Comparison of ENCODE assay signal across 13 cellular contexts in genomic region chr11:117074122-117074521, GRCh38. TPM values are rescaled to one million over a fixed set of nuclear protein-coding genes. Genes with fewer than 3 reads are reported as not detected.
A peak's percentile ranks its signal among the peaks of the same experiment; 100 is the strongest.
DNase-seq lines count a peak whose midpoint lies in the region; ATAC-seq and TF ChIP-seq lines count a peak whose summit lies in the region.
"Had no signal": no experiment of that assay in that cellular context is flagged by ENCODE, and none has a peak within 500 bp of the region (broad histone marks: within the 10 kb centered on the region; RNA-seq: fewer than 3 reads in every experiment).

No MANE protein-coding gene starts in this region.

- no peaks in the 10 kb centered on the region for H3K9me3 ChIP-seq in CD8-positive, alpha-beta memory T cell (ENCODE audit: low read length)
- H3K9me3 ChIP-seq: suprapubic skin had no signal

- POLR2A ChIA-PET in CD8-positive, alpha-beta memory T cell (lab: Charles Lee), result no interaction called here
- POLR2A ChIA-PET in naive thymus-derived CD8-positive, alpha-beta T cell (lab: Charles Lee), result interaction anchor here (0.6 kb wide), 1 partner anchor 36 kb away, joined by 3 read pairs; no protein-coding TSS in a partner anchor

- H3K4me3 ChIP-seq in CD8-positive, alpha-beta memory T cell (ENCODE audit: low read length), result no peak overlapping the region
- H3K4me3 ChIP-seq: suprapubic skin had no signal

- H3K36me3 Mint-ChIP-seq in CD8-positive, alpha-beta memory T cell, result peaks cover 0 to 7% (median 4%) of the 10 kb centered on the region in 3 donors
- H3K36me3 Mint-ChIP-seq in activated T-helper 2 cell treated with anti-CD3 and anti-CD28 coated beads, Interferon-gamma antibody, Interleukin-2, Interleukin-4, amounts not matched to agents 10 μg/mL and 5 μg/mL and 100 μg/mL, durations not matched to agents 14 hours and 24 hours and 36 hours (ENCODE audit: low read depth), result peaks cover 4% of the 10 kb centered on the region
- peaks cover 11% of the 10 kb centered on the region for H3K36me3 Mint-ChIP-seq in nephron progenitor cell (ENCODE audit: low read depth)
- peaks cover 0 to 6% (median 0%) of the 10 kb centered on the region in 3 donors for H3K36me3 Mint-ChIP-seq in naive thymus-derived CD8-positive, alpha-beta T cell

- H3K4me1 Mint-ChIP-seq in CD8-positive, alpha-beta memory T cell, result peaks cover 60 to 80% (median 78%) of the 10 kb centered on the region in 3 donors
- peaks cover 51% of the 10 kb centered on the region for H3K4me1 Mint-ChIP-seq in activated T-helper 2 cell treated with anti-CD3 and anti-CD28 coated beads, Interferon-gamma antibody, Interleukin-2, Interleukin-4, amounts not matched to agents 10 μg/mL and 5 μg/mL and 100 μg/mL, durations not matched to agents 14 hours and 24 hours and 36 hours (ENCODE audit: low read depth)
- H3K4me1 Mint-ChIP-seq in nephron progenitor cell, result peaks cover 28% of the 10 kb centered on the region
- H3K4me1 Mint-ChIP-seq in naive thymus-derived CD8-positive, alpha-beta T cell, result peaks cover 22 to 74% (median 63%) of the 10 kb centered on the region in 4 donors

- H3K36me3 ChIP-seq in CD8-positive, alpha-beta memory T cell (ENCODE audit: insufficient read depth, low read length), result no peaks in the 10 kb centered on the region
- H3K36me3 ChIP-seq: suprapubic skin had no signal

- H3K27me3 ChIP-seq in CD8-positive, alpha-beta memory T cell (ENCODE audit: insufficient read depth, low read length, poor library complexity, severe bottlenecking), result no peaks in the 10 kb centered on the region
- H3K27me3 ChIP-seq: suprapubic skin had no signal

- H3K4me1 ChIP-seq in CD8-positive, alpha-beta memory T cell (ENCODE audit: insufficient read depth, low read length), result peaks cover 43% of the 10 kb centered on the region

- peak overlapping the region in 6 of 7 donors; percentile 5 to 53 (median 30) for H3K4me3 Mint-ChIP-seq in CD8-positive, alpha-beta memory T cell
- no peak overlapping the region for H3K4me3 Mint-ChIP-seq in activated T-helper 2 cell treated with anti-CD3 and anti-CD28 coated beads, Interferon-gamma antibody, Interleukin-2, Interleukin-4, amounts not matched to agents 10 μg/mL and 5 μg/mL and 100 μg/mL, durations not matched to agents 14 hours and 24 hours and 36 hours (ENCODE audit: low read depth)
- no peak overlapping the region for H3K4me3 Mint-ChIP-seq in nephron progenitor cell
- H3K4me3 Mint-ChIP-seq in naive thymus-derived CD8-positive, alpha-beta T cell, result no peak overlapping the region

- TF ChIP-seq CTCF in nephron progenitor cell (IDR thresholded peaks at IDR 0.05), result no peak

- intact Hi-C loops in activated T-helper 2 cell treated with anti-CD3 and anti-CD28 coated beads, Interferon-gamma antibody, Interleukin-2, Interleukin-4, amounts not matched to agents 10 μg/mL and 5 μg/mL and 100 μg/mL, durations not matched to agents 14 hours and 24 hours and 36 hours (cut with micrococcal nuclease), result no loop called here

- peaks cover 0 to 3% of the 10 kb centered on the region in 2 donors for H3K27me3 Mint-ChIP-seq in CD8-positive, alpha-beta memory T cell
- H3K27me3 Mint-ChIP-seq in activated T-helper 2 cell treated with anti-CD3 and anti-CD28 coated beads, Interferon-gamma antibody, Interleukin-2, Interleukin-4, amounts not matched to agents 10 μg/mL and 5 μg/mL and 100 μg/mL, durations not matched to agents 14 hours and 24 hours and 36 hours (ENCODE audit: low read depth), result no peaks in the 10 kb centered on the region
- no peaks in the 10 kb centered on the region for H3K27me3 Mint-ChIP-seq in nephron progenitor cell (ENCODE audit: low read depth, poor library complexity)
- H3K27me3 Mint-ChIP-seq in naive thymus-derived CD8-positive, alpha-beta T cell, result no peaks in the 10 kb centered on the region

- no peak overlapping the region for H3K27ac ChIP-seq in CD8-positive, alpha-beta memory T cell (ENCODE audit: low read depth, low read length)
- H3K27ac ChIP-seq: suprapubic skin had no signal

- CTCF ChIA-PET in CD8-positive, alpha-beta memory T cell (lab: Charles Lee), result interaction anchor here (1.7 to 2.0 kb wide), 2 partner anchors 10 to 194 kb away, joined by 4 to 5 read pairs; no protein-coding TSS in a partner anchor

- no peak for ATAC-seq in naive thymus-derived CD8-positive, alpha-beta T cell
- ATAC-seq in GM21360 (IDR thresholded peaks at IDR 0.05; ENCODE audit: unreplicated experiment), result no peak
- ATAC-seq: sciatic nerve had no signal

- peak overlapping the region in 7 of 8 donors; percentile 10 to 77 (median 43) for H3K27ac Mint-ChIP-seq in CD8-positive, alpha-beta memory T cell
- H3K27ac Mint-ChIP-seq in activated T-helper 2 cell treated with anti-CD3 and anti-CD28 coated beads, Interferon-gamma antibody, Interleukin-2, Interleukin-4, amounts not matched to agents 10 μg/mL and 5 μg/mL and 100 μg/mL, durations not matched to agents 14 hours and 24 hours and 36 hours, result peak overlapping the region; percentile 33
- H3K27ac Mint-ChIP-seq in nephron progenitor cell, result peak overlapping the region; percentile 71
- H3K27ac Mint-ChIP-seq in naive thymus-derived CD8-positive, alpha-beta T cell, result peak overlapping the region in 3 of 10 donors; percentile 57 to 69 (median 69)

- H3K9me3 Mint-ChIP-seq in CD8-positive, alpha-beta memory T cell, result no peaks in the 10 kb centered on the region
- H3K9me3 Mint-ChIP-seq in activated T-helper 2 cell treated with anti-CD3 and anti-CD28 coated beads, Interferon-gamma antibody, Interleukin-2, Interleukin-4, amounts not matched to agents 10 μg/mL and 5 μg/mL and 100 μg/mL, durations not matched to agents 14 hours and 24 hours and 36 hours, result no peaks in the 10 kb centered on the region
- H3K9me3 Mint-ChIP-seq in nephron progenitor cell, result peaks cover 1% of the 10 kb centered on the region
- H3K9me3 Mint-ChIP-seq in naive thymus-derived CD8-positive, alpha-beta T cell, result no peaks in the 10 kb centered on the region

- no peak for DNase-seq in CD8-positive, alpha-beta memory T cell
- peak; percentile 70 for DNase-seq in MV-4-11 (lab: John Stamatoyannopoulos, UW)
- DNase-seq in activated T-helper 2 cell treated with anti-CD3 and anti-CD28 coated beads, Interferon-gamma antibody, Interleukin-2, Interleukin-4, amounts not matched to agents 10 μg/mL and 5 μg/mL and 100 μg/mL, durations not matched to agents 14 hours and 24 hours and 36 hours (ENCODE audit: low spot score), result no peak
- DNase-seq in nephron progenitor cell, result no peak
- DNase-seq in naive thymus-derived CD8-positive, alpha-beta T cell, result no peak
- no peak for DNase-seq in stimulated activated CD4-positive, alpha-beta T cell treated with anti-CD3 and anti-CD28 coated beads, Interleukin-15, amount 100 ng/mL, for 24 hours
- no peak for DNase-seq in NCI-H2081 treated with DMSO at 0.1 percent for 48 hours (lab: John Stamatoyannopoulos, UW)
- DNase-seq: COR-L47, NCI-H1694, SW 1271 had no signal

RNA-seq across cellular contexts. Expression of gene SIK3, which starts 24.1 kb away (rescaled TPM):
- total RNA-seq in CD8-positive, alpha-beta memory T cell, result 10 to 100 TPM; 42.8 to 48.7 TPM
- 33.9 TPM for polyA plus RNA-seq in CD8-positive, alpha-beta memory T cell
- total RNA-seq in activated T-helper 2 cell treated with anti-CD3 and anti-CD28 coated beads, Interferon-gamma antibody, Interleukin-2, Interleukin-4, amounts not matched to agents 10 μg/mL and 5 μg/mL and 100 μg/mL, durations not matched to agents 14 hours and 24 hours and 36 hours, result 25.3 and 25.6 TPM in 2 replicates
- total RNA-seq in naive thymus-derived CD8-positive, alpha-beta T cell, result 10 to 100 TPM; 63.4 to 69.2 TPM
- polyA plus RNA-seq in naive thymus-derived CD8-positive, alpha-beta T cell, result 10 to 100 TPM; 14.1 to 16.2 (median 15.2) TPM

Comparison
In these comparisons a context has a peak if more than half of its experiments do, and no peak if none do; other contexts are left out.
1. H3K4me3 Mint-ChIP-seq: peak in CD8-positive, alpha-beta memory T cell (6 of 7); none in activated T-helper 2 cell treated with anti-CD3 and anti-CD28 coated beads, Interferon-gamma antibody, Interleukin-2, Interleukin-4, amounts not matched to agents 10 μg/mL and 5 μg/mL and 100 μg/mL, durations not matched to agents 14 hours and 24 hours and 36 hours (single experiment), nephron progenitor cell (single experiment) and naive thymus-derived CD8-positive, alpha-beta T cell (0 of 10).